Comparison of ENCODE assay signal across 1 cellular context in genomic region chr16:10579965-10580918, GRCh38.
TF ChIP-seq lines count a peak whose summit lies in the region.

TSS of gene EMP2 (minus strand) at chr16:10580598. CDS start at chr16:10547617, 32,981 bp downstream.

TF ChIP-seq in HEK293, 187 proteins besides CTCF, POLR2A, EP300 and RAD21 (continued from another document and continues in another):
- TF ChIP-seq ZNF449 (tag by site-specific recombination; IDR thresholded peaks at IDR 0.05): no peak
- TF ChIP-seq PRDM6 (tag by site-specific recombination; IDR thresholded peaks at IDR 0.05): no peak
- TF ChIP-seq ZNF529 (tag by site-specific recombination; IDR thresholded peaks at IDR 0.05; ENCODE audit: insufficient replicate concordance): no peak
- TF ChIP-seq PRDM10 (tag by site-specific recombination; IDR thresholded peaks at IDR 0.05): peak; percentile 78
- TF ChIP-seq ZNF701 (tag by site-specific recombination; IDR thresholded peaks at IDR 0.05): no peak
- TF ChIP-seq BCL6B (tag by site-specific recombination; IDR thresholded peaks at IDR 0.05): no peak
- TF ChIP-seq ZNF2 (tag by site-specific recombination; IDR thresholded peaks at IDR 0.05): peak; percentile 45; the same call in 1 of the 2 replicates
- TF ChIP-seq KLF17 (tag by site-specific recombination; IDR thresholded peaks at IDR 0.05): peak; percentile 68; the same call in 1 of the 2 replicates
- TF ChIP-seq ZSCAN5A (tag by site-specific recombination; IDR thresholded peaks at IDR 0.05): peak; percentile 48; the same call in 1 of the 2 replicates
- 0 out of 2 replicates have a peak, but pooled peaks have one; percentile 26 for TF ChIP-seq ZBTB10 (tag by site-specific recombination; IDR thresholded peaks at IDR 0.05)
- peak; percentile 99 for TF ChIP-seq ZBTB20 (tag by site-specific recombination; IDR thresholded peaks at IDR 0.05)
- TF ChIP-seq ZBTB11 (tag by site-specific recombination; conservative IDR thresholded peaks at IDR 0.05; ENCODE audit: low read depth): no peak
- TF ChIP-seq ZNF23 (tag by site-specific recombination; IDR thresholded peaks at IDR 0.05; ENCODE audit: borderline replicate concordance): no peak
- peak; percentile 56; the same call in 1 of the 2 replicates for TF ChIP-seq ZEB2 (tag by site-specific recombination; IDR thresholded peaks at IDR 0.05)
- TF ChIP-seq ZNF580 (tag by site-specific recombination; IDR thresholded peaks at IDR 0.05): no peak
- 0 out of 2 replicates have a peak, but pooled peaks have one; percentile 17 for TF ChIP-seq YY1 (tag by site-specific recombination; IDR thresholded peaks at IDR 0.05)
- TF ChIP-seq GLIS2 (tag by site-specific recombination; IDR thresholded peaks at IDR 0.05): peak; percentile 65
- peak; percentile 68 for TF ChIP-seq ZNF366 (tag by site-specific recombination; conservative IDR thresholded peaks at IDR 0.05)
- no peak for TF ChIP-seq ZNF26 (tag by site-specific recombination; IDR thresholded peaks at IDR 0.05)
- TF ChIP-seq ZNF561 (tag by site-specific recombination; IDR thresholded peaks at IDR 0.05; ENCODE audit: borderline replicate concordance): peak; percentile 50; the same call in 1 of the 2 replicates
- TF ChIP-seq ZNF350 (tag by site-specific recombination; IDR thresholded peaks at IDR 0.05): no peak
- TF ChIP-seq SALL2 (tag by site-specific recombination; IDR thresholded peaks at IDR 0.05; ENCODE audit: borderline replicate concordance): no peak
- TF ChIP-seq ZBTB8A (tag by site-specific recombination; IDR thresholded peaks at IDR 0.05): peak; percentile 92
- no peak for TF ChIP-seq ZNF48 (tag by site-specific recombination; IDR thresholded peaks at IDR 0.05)
- no peak for TF ChIP-seq ATF2 (tag by site-specific recombination; IDR thresholded peaks at IDR 0.05; ENCODE audit: low read depth)
- no peak for TF ChIP-seq OVOL3 (tag by site-specific recombination; IDR thresholded peaks at IDR 0.05)
